17 cellular contexts compared by ENCODE assay signal in genomic region chr2:39188958-39189499, GRCh38. TPM values are rescaled to one million over a fixed set of nuclear protein-coding genes. Genes with fewer than 3 reads are reported as not detected.
A peak's percentile ranks its signal among the peaks of the same experiment; 100 is the strongest.
DNase-seq lines count a peak whose midpoint lies in the region; ATAC-seq and TF ChIP-seq lines count a peak whose summit lies in the region.
"Had no signal": no experiment of that assay in that cellular context is flagged by ENCODE, and none has a peak within 500 bp of the region (broad histone marks: within the 10 kb centered on the region; RNA-seq: fewer than 3 reads in every experiment).

No MANE protein-coding gene starts in this region.

- H3K9me2 ChIP-seq in GM23338 (ENCODE audit: insufficient read depth) = peaks cover 4% of the 10 kb centered on the region; the same call in 1 of the 2 replicates

- H3K27ac ChIP-seq in GM23338 (ENCODE audit: low read depth) (no peak overlapping the region), SK-N-MC (peak overlapping the region; percentile 58; the same call in 1 of the 2 replicates), parathyroid adenoma (no peak overlapping the region), thyroid gland (no peak overlapping the region)
- H3K27ac ChIP-seq: BLaER1, KMS-11, PC-9, SJCRH30 had no signal

- H3K9ac ChIP-seq in SK-N-MC (ENCODE audit: insufficient read length) (no peak overlapping the region), parathyroid adenoma (no peak overlapping the region)
- H3K9ac ChIP-seq: BLaER1, KMS-11 had no signal

- H2AFZ ChIP-seq in GM23338 = no peak overlapping the region
- peak overlapping the region; percentile 63 for H2AFZ ChIP-seq in parathyroid adenoma
- H2AFZ ChIP-seq: PC-9 had no signal

- H3K36me3 ChIP-seq in GM23338 (ENCODE audit: insufficient read depth) (no peaks in the 10 kb centered on the region), SK-N-MC (ENCODE audit: insufficient read depth, low read length) (no peaks in the 10 kb centered on the region), parathyroid adenoma (ENCODE audit: control insufficient read depth, insufficient read depth, low read length) (no peaks in the 10 kb centered on the region), thyroid gland (no peaks in the 10 kb centered on the region)
- H3K36me3 ChIP-seq: BLaER1, SJCRH30 had no signal

- H3K27ac Mint-ChIP-seq in activated CD8-positive, alpha-beta memory T cell treated with anti-CD3 and anti-CD28 coated beads, Interleukin-2, amount 10 ng/mL, durations not matched to agents 7 days and 5 days = no peak overlapping the region
- no peak overlapping the region for H3K27ac Mint-ChIP-seq in GM23338
- H3K27ac Mint-ChIP-seq: CD4-positive, alpha-beta memory T cell had no signal

- TF ChIP-seq CTCF in GM23338 (conservative IDR thresholded peaks at IDR 0.05; ENCODE audit: low read depth in 2 of 2) (no peak), parathyroid adenoma (IDR thresholded peaks at IDR 0.05) (no peak), thyroid gland (IDR thresholded peaks at IDR 0.05) (no peak)

- no peaks in the 10 kb centered on the region for H3K27me3 Mint-ChIP-seq in activated CD8-positive, alpha-beta memory T cell treated with anti-CD3 and anti-CD28 coated beads, Interleukin-2, amount 10 ng/mL, durations not matched to agents 7 days and 5 days
- no peaks in the 10 kb centered on the region for H3K27me3 Mint-ChIP-seq in GM23338 (ENCODE audit: insufficient read depth, low read depth, poor library complexity)
- H3K27me3 Mint-ChIP-seq: CD4-positive, alpha-beta memory T cell had no signal

- no peak overlapping the region for H3K4me3 Mint-ChIP-seq in activated CD8-positive, alpha-beta memory T cell treated with anti-CD3 and anti-CD28 coated beads, Interleukin-2, amount 10 ng/mL, durations not matched to agents 7 days and 5 days
- no peak overlapping the region for H3K4me3 Mint-ChIP-seq in GM23338
- H3K4me3 Mint-ChIP-seq: CD4-positive, alpha-beta memory T cell had no signal

- peak; percentile 47 for DNase-seq in activated CD8-positive, alpha-beta memory T cell treated with anti-CD3 and anti-CD28 coated beads, Interleukin-2, amount 10 ng/mL, durations not matched to agents 7 days and 5 days
- no peak for DNase-seq in activated CD8-positive, alpha-beta memory T cell treated with anti-CD3 and anti-CD28 coated beads, Interleukin-2, amount 50 U/mL, for 4 hours
- DNase-seq in GM23338 (ENCODE audit: low spot score) (no peak), SK-N-MC (ENCODE audit: low read depth, low spot score) (no peak), thyroid gland (no peak)
- DNase-seq: CD4-positive, alpha-beta memory T cell; NCI-H1417; NCI-H187 treated with DMSO at 0.1 percent for 48 hours; NCI-H2227 treated with DMSO at 0.1 percent for 48 hours; NCI-H524; PC-9; SJCRH30 had no signal

- H3K4me1 ChIP-seq in GM23338 (ENCODE audit: insufficient read depth) (no peaks in the 10 kb centered on the region), parathyroid adenoma (peaks cover 9% of the 10 kb centered on the region), thyroid gland (no peaks in the 10 kb centered on the region)
- H3K4me1 ChIP-seq: BLaER1, SJCRH30 had no signal

- H4K20me1 ChIP-seq in GM23338 (replicated peaks; ENCODE audit: insufficient read depth) = no peaks in the 10 kb centered on the region
- H4K20me1 ChIP-seq: BLaER1 had no signal

- no peaks in the 10 kb centered on the region for H3F3A ChIP-seq in GM23338 (replicated peaks; ENCODE audit: low read depth)

- H3K79me2 ChIP-seq in GM23338 (replicated peaks; ENCODE audit: insufficient read depth) (no peaks in the 10 kb centered on the region), parathyroid adenoma (no peaks in the 10 kb centered on the region)

- H3K36me3 Mint-ChIP-seq in activated CD8-positive, alpha-beta memory T cell treated with anti-CD3 and anti-CD28 coated beads, Interleukin-2, amount 10 ng/mL, durations not matched to agents 7 days and 5 days = peaks cover 3% of the 10 kb centered on the region
- no peaks in the 10 kb centered on the region for H3K36me3 Mint-ChIP-seq in GM23338 (ENCODE audit: low read depth)
- H3K36me3 Mint-ChIP-seq: CD4-positive, alpha-beta memory T cell had no signal

- H3K27me3 ChIP-seq in GM23338 (ENCODE audit: insufficient read depth) (no peaks in the 10 kb centered on the region), parathyroid adenoma (ENCODE audit: control insufficient read depth, insufficient read depth, low read length) (no peaks in the 10 kb centered on the region), thyroid gland (no peaks in the 10 kb centered on the region)
- H3K27me3 ChIP-seq: BLaER1, SJCRH30 had no signal

- peak; percentile 53 for ATAC-seq in activated CD8-positive, alpha-beta memory T cell treated with anti-CD3 and anti-CD28 coated beads, Interleukin-2, amount 10 ng/mL, durations not matched to agents 7 days and 5 days
- no peak for ATAC-seq in GM23338
- ATAC-seq in HG03469 (IDR thresholded peaks at IDR 0.05; ENCODE audit: unreplicated experiment) = no peak

- CTCF ChIA-PET in activated CD8-positive, alpha-beta memory T cell treated with anti-CD3 and anti-CD28 coated beads, Interleukin-2, amount 10 ng/mL, durations not matched to agents 7 days and 5 days (lab: Charles Lee) = interaction anchor here (0.6 to 1.4 kb wide), 3 partner anchors 24 to 64 kb away, joined by 3 to 4 read pairs (median 3); no protein-coding TSS in a partner anchor

- H3K4me3 ChIP-seq in GM23338 = no peak overlapping the region
- no peak overlapping the region for H3K4me3 ChIP-seq in SK-N-MC
- no peak overlapping the region for H3K4me3 ChIP-seq in parathyroid adenoma (ENCODE audit: low read depth, low read length)
- no peak overlapping the region for H3K4me3 ChIP-seq in thyroid gland (replicated peaks in 1 of 3)
- H3K4me3 ChIP-seq: BLaER1, PC-9, SJCRH30 had no signal

- WGBS in thyroid gland, 2 donors = 83 to 86% methylated on average over 4 of the region's 4 CpGs

- no peaks in the 10 kb centered on the region for H3K9me3 Mint-ChIP-seq in activated CD8-positive, alpha-beta memory T cell treated with anti-CD3 and anti-CD28 coated beads, Interleukin-2, amount 10 ng/mL, durations not matched to agents 7 days and 5 days (ENCODE audit: low read depth)
- H3K9me3 Mint-ChIP-seq in GM23338 = no peaks in the 10 kb centered on the region
- H3K9me3 Mint-ChIP-seq: CD4-positive, alpha-beta memory T cell had no signal

- intact Hi-C loops in thyroid gland (cut with DNase I) = no loop called here

- H3K4me2 ChIP-seq in GM23338 (no peak overlapping the region), parathyroid adenoma (ENCODE audit: low read length) (no peak overlapping the region)
- H3K4me2 ChIP-seq: BLaER1, KMS-11, PC-9 had no signal

- H3K4me1 Mint-ChIP-seq in activated CD8-positive, alpha-beta memory T cell treated with anti-CD3 and anti-CD28 coated beads, Interleukin-2, amount 10 ng/mL, durations not matched to agents 7 days and 5 days = peaks cover 16% of the 10 kb centered on the region
- no peaks in the 10 kb centered on the region for H3K4me1 Mint-ChIP-seq in GM23338

- H3K9me3 ChIP-seq in SK-N-MC (ENCODE audit: low read depth, low read length) = no peaks in the 10 kb centered on the region
- H3K9me3 ChIP-seq in parathyroid adenoma (ENCODE audit: control insufficient read depth, low read length) = no peaks in the 10 kb centered on the region
- no peaks in the 10 kb centered on the region for H3K9me3 ChIP-seq in thyroid gland
- H3K9me3 ChIP-seq: BLaER1 had no signal

- TF ChIP-seq POLR2A in thyroid gland (IDR thresholded peaks at IDR 0.05) = no peak

RNA-seq across cellular contexts. Expression of gene CDKL4, which starts 54.7 kb away (rescaled TPM):
- 1 to 10 TPM in 1 of 2 experiments, under 1 TPM in 1; 0.32 to 1.1 TPM for total RNA-seq in activated CD8-positive, alpha-beta memory T cell treated with anti-CD3 and anti-CD28 coated beads, Interleukin-2, amount 10 ng/mL, durations not matched to agents 7 days and 5 days
- 0.24 TPM in 1 of 2 replicates, not detected in the other for total RNA-seq in GM23338 (2014; rRNA removed; shearing (Covaris generic))
- polyA plus RNA-seq in GM23338 (2016; fragmentation: Nextera tagmentation; extraction: Ambion mirVana) = not detected in 2 replicates
- total RNA-seq in thyroid gland = 1 to 10 TPM in 2 of 4 donors, under 1 TPM in 2; 0.34 to 2.5 (median 0.96) TPM
- total RNA-seq: H1, PC-9 had no signal
- polyA plus RNA-seq: CD4-positive, alpha-beta memory T cell; H1 had no signal
